8 cellular contexts compared by ENCODE assay signal in the genomic region with DNA sequence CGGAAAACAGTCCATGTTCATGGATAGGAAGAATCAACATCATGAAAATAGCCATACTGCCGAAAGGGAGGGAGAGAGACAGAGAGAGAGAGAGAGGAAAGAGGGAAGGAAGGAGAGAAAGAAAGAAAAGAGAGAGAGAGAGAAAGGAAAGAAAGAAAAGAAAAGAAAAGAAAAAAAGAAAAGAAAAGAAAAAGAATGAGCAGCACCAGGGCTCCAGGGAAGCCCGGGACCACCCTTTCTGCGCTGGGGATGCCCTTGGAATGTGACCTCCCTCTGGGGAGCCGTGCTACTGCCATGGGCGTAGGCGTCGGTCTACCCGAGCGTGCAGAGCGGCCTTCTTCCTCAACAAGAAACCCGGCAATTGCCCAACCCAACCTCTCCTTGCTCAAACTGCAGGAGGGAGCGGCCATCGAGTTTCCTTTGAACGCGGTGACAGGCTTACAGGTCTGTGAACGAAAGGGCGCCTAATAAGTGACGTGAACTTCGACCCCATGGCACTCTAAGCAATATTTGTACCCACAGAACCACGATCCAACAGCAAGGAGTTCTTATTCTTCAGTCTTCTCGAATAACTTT. TPM values are rescaled to one million over a fixed set of nuclear protein-coding genes. Genes with fewer than 3 reads are reported as not detected.
A peak's percentile ranks its signal among the peaks of the same experiment; 100 is the strongest.
DNase-seq lines count a peak whose midpoint lies in the region; ATAC-seq and TF ChIP-seq lines count a peak whose summit lies in the region.

No MANE protein-coding gene starts in this region.

- peaks cover 12% of the 10 kb centered on the region for H3K27me3 Mint-ChIP-seq in chondrocyte (ENCODE audit: low read depth)
- H3K27me3 Mint-ChIP-seq in stimulated activated memory B cell treated with anti-CD40 and anti-IgM and Interleukin-4, amounts not matched to agents 10 μg/mL and 1 μg/mL and 100 μg/mL, for 72 hours: peaks cover 69% of the 10 kb centered on the region

- H3K9me2 ChIP-seq in MM.1S (replicated peaks; ENCODE audit: insufficient read depth, low read length): no peaks in the 10 kb centered on the region

- peak overlapping the region; percentile 74 for H3K4me3 Mint-ChIP-seq in chondrocyte (ENCODE audit: unreplicated experiment)
- H3K4me3 Mint-ChIP-seq in stimulated activated memory B cell treated with anti-CD40 and anti-IgM and Interleukin-4, amounts not matched to agents 10 μg/mL and 1 μg/mL and 100 μg/mL, for 72 hours: peak overlapping the region; percentile 65

- no peaks in the 10 kb centered on the region for H3K36me3 ChIP-seq in MM.1S (replicated peaks; ENCODE audit: insufficient read depth, low read length)

- no peak overlapping the region for H3K27ac ChIP-seq in MM.1S (ENCODE audit: low read length)

- no peaks in the 10 kb centered on the region for H3F3A ChIP-seq in MM.1S (ENCODE audit: insufficient read depth, low read length)

- H2AFZ ChIP-seq in MM.1S (ENCODE audit: low read length): no peak overlapping the region

- TF ChIP-seq CTCF in chondrocyte (IDR thresholded peaks at IDR 0.05) (no peak), MM.1S (IDR thresholded peaks at IDR 0.05; ENCODE audit: low read length) (no peak)

- no peaks in the 10 kb centered on the region; the same call in 1 of the 2 replicates for H3K27me3 ChIP-seq in MM.1S (replicated peaks; ENCODE audit: insufficient read depth, low read length)

- no peak overlapping the region for H3K4me2 ChIP-seq in MM.1S (ENCODE audit: low read depth, low read length)

- H3K9me3 Mint-ChIP-seq in chondrocyte (ENCODE audit: low read depth): no peaks in the 10 kb centered on the region
- peaks cover 2% of the 10 kb centered on the region for H3K9me3 Mint-ChIP-seq in stimulated activated memory B cell treated with anti-CD40 and anti-IgM and Interleukin-4, amounts not matched to agents 10 μg/mL and 1 μg/mL and 100 μg/mL, for 72 hours

- no peak overlapping the region for H3K9ac ChIP-seq in MM.1S (ENCODE audit: low read length)

- no peaks in the 10 kb centered on the region for H3K4me1 ChIP-seq in MM.1S (ENCODE audit: low read length)

- no peaks in the 10 kb centered on the region for H4K20me1 ChIP-seq in MM.1S (ENCODE audit: insufficient read depth, low read length)

- DNase-seq in EH (ENCODE audit: low read depth) (peak; percentile 52), SW480 (ENCODE audit: low spot score) (peak; percentile 17), chondrocyte (ENCODE audit: low spot score) (no peak), kidney tubule cell (ENCODE audit: low spot score) (peak; percentile 83), NCI-H187 treated with DMSO at 0.1 percent for 48 hours (lab: John Stamatoyannopoulos, UW) (no peak), MM.1S (no peak)

- peak overlapping the region; percentile 64 for H3K27ac Mint-ChIP-seq in chondrocyte (ENCODE audit: unreplicated experiment)
- peak overlapping the region; percentile 27 for H3K27ac Mint-ChIP-seq in stimulated activated memory B cell treated with anti-CD40 and anti-IgM and Interleukin-4, amounts not matched to agents 10 μg/mL and 1 μg/mL and 100 μg/mL, for 72 hours

- H3K9me3 ChIP-seq in MM.1S (replicated peaks; ENCODE audit: insufficient read depth, low read length): no peaks in the 10 kb centered on the region

- no peak overlapping the region for H3K4me3 ChIP-seq in MM.1S (ENCODE audit: low read length)

- H3K4me1 Mint-ChIP-seq in chondrocyte (ENCODE audit: low read depth): peaks cover 49% of the 10 kb centered on the region
- peaks cover 48% of the 10 kb centered on the region for H3K4me1 Mint-ChIP-seq in stimulated activated memory B cell treated with anti-CD40 and anti-IgM and Interleukin-4, amounts not matched to agents 10 μg/mL and 1 μg/mL and 100 μg/mL, for 72 hours

- no peaks in the 10 kb centered on the region for H3K79me2 ChIP-seq in MM.1S (ENCODE audit: low read length)

- no peaks in the 10 kb centered on the region for H3K36me3 Mint-ChIP-seq in chondrocyte (ENCODE audit: low read depth)
- H3K36me3 Mint-ChIP-seq in stimulated activated memory B cell treated with anti-CD40 and anti-IgM and Interleukin-4, amounts not matched to agents 10 μg/mL and 1 μg/mL and 100 μg/mL, for 72 hours: no peaks in the 10 kb centered on the region

- peak; percentile 33 for ATAC-seq in HG03066 (IDR thresholded peaks at IDR 0.05; ENCODE audit: low read depth, unreplicated experiment)
- peak; percentile 71 for ATAC-seq in stimulated activated memory B cell treated with anti-CD40 and anti-IgM and Interleukin-4, amounts not matched to agents 10 μg/mL and 1 μg/mL and 100 μg/mL, for 72 hours

RNA-seq across cellular contexts. Expression of gene OR6S1, which starts 16.9 kb away (rescaled TPM):
- total RNA-seq in chondrocyte: not detected in 3 replicates

RNA-seq across cellular contexts. Expression of gene RNASE12, which starts 33.4 kb away (rescaled TPM):
- total RNA-seq in chondrocyte: not detected in 3 replicates

RNA-seq across cellular contexts. Expression of gene RNASE11, which starts 36.8 kb away (rescaled TPM):
- not detected in 3 replicates for total RNA-seq in chondrocyte

RNA-seq across cellular contexts. Expression of gene RNASE4, which starts 59.8 kb away (rescaled TPM):
- total RNA-seq in chondrocyte: 23.6 to 32.1 TPM (median 28.5 TPM) in 3 replicates

Comparison
In these comparisons a context has a peak if more than half of its experiments do, and no peak if none do; other contexts are left out.
1. DNase-seq: peak in EH (single experiment), SW480 (single experiment) and kidney tubule cell (single experiment); none in chondrocyte (single experiment), NCI-H187 treated with DMSO at 0.1 percent for 48 hours (single experiment) and MM.1S (single experiment).